In the genomic region with DNA sequence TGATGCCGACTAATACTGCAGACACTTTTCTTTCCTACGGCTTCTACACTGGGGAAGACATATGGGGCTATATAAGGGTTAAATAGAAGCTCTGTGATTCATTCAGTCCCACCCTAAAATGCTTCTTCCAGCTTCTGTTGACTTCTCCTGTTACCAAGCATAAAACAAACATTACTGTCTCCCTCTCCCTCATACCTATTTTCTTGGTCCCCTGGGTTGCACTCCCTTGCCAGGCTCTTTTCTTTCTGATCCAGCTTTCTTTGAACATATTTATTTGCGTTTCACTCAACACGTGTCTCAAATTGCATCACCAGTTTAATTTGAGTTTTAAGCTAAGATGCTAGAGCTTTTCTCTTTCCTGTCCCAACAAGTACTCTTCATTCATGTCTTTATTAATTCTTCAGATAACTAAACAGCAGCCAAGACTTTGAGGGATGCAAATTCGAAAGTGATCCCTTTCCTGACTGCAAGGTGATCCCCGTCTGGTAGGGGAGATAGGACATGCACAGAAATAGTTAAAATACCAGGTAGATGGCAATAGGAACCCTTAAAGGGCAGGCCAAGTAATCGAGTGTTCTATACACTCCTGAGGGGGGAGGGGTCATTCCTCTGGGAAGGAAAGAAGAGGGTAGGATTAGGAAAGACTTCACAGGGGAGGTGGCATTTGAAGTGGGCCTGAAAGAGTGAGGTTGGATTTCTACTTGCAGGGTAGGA, we compare ENCODE assay signal across 14 cellular contexts.
DNase-seq lines count a peak whose midpoint lies in the region; ATAC-seq, FAIRE-seq and TF ChIP-seq lines count a peak whose summit lies in the region.
"Had no signal": no experiment of that assay in that cellular context is flagged by ENCODE, and none has a peak within 500 bp of the region (broad histone marks: within the 10 kb centered on the region; RNA-seq: fewer than 3 reads in every experiment).

No MANE protein-coding gene starts in this region.

- 0 out of 3 replicates have a peak overlapping the region, but pooled peaks have one; percentile 7 for H3K4me3 ChIP-seq in A549
- H3K4me3 ChIP-seq: K562 had no signal

- DNase-seq in A549 (ENCODE audit: low read depth in 1 of 2, low spot score in 1 of 2) (peak; percentile 57 to 81), HT-29 (ENCODE audit: low spot score) (peak; percentile 90), WTC11 (ENCODE audit: low spot score) (no peak), fibroblast of the conjunctiva (ENCODE audit: low read depth) (peak; percentile 43), SHP77 treated with DMSO at 0.1 percent for 48 hours (lab: John Stamatoyannopoulos, UW) (no peak)
- DNase-seq: activated T-cell treated with anti-CD3 and anti-CD28 coated beads, Interleukin-2, amount 50 U/mL, for 1 hour; dermis blood vessel endothelial cell; DND-41; NCI-H1930; OCI-M1 had no signal

- H3K27me3 Mint-ChIP-seq in WTC11 (ENCODE audit: low read depth): no peaks in the 10 kb centered on the region; the same call in 1 of the 2 replicates

- H3K27ac ChIP-seq in A549: peak overlapping the region; percentile 80 to 82

- ATAC-seq in A549: peak; percentile 88 to 93
- peak; percentile 46; the same call in 1 of the 2 replicates for ATAC-seq in WTC11
- ATAC-seq in HG03196 (IDR thresholded peaks at IDR 0.05; ENCODE audit: unreplicated experiment): no peak
- ATAC-seq in HG03460 (IDR thresholded peaks at IDR 0.05; ENCODE audit: unreplicated experiment): no peak
- ATAC-seq in GM21526 (IDR thresholded peaks at IDR 0.05; ENCODE audit: low FRiP score, unreplicated experiment): no peak
- ATAC-seq: K562 had no signal

- FAIRE-seq in A549 (lab: Jason Lieb, UNC): no peak
- FAIRE-seq: K562 had no signal

- WGBS in A549 (ENCODE audit: missing lambda C conversion rate): 0% methylated on average over 7 of the region's 7 CpGs

- H3K9me3 Mint-ChIP-seq in WTC11: no peaks in the 10 kb centered on the region

- no peak for TF ChIP-seq POLR2A in A549 (IDR thresholded peaks at IDR 0.05; ENCODE audit: low read length)

- no peak overlapping the region for H3K27ac Mint-ChIP-seq in WTC11

- POLR2A ChIA-PET in A549 (lab: Yijun Ruan, JAX) (interaction anchor here (1.0 to 1.7 kb wide), 2 partner anchors 11 to 198 kb away, joined by 6 read pairs; partner anchors contain the start of gene BCL6), WTC11 (lab: Charles Lee) (no interaction called here)

- H3K9me3 ChIP-seq in A549: no peaks in the 10 kb centered on the region

- no peak overlapping the region for H3K4me3 Mint-ChIP-seq in WTC11

- H3K4me2 ChIP-seq in A549: peak overlapping the region; percentile 88

- CTCF ChIA-PET in A549 (lab: Yijun Ruan, JAX) (interaction anchor here (0.7 to 1.0 kb wide), 2 partner anchors 18 to 26 kb away, joined by 3 read pairs; no protein-coding TSS in a partner anchor), WTC11 (lab: Charles Lee) (no interaction called here)

- TF ChIP-seq CTCF in A549 (IDR thresholded peaks at IDR 0.05) (no peak), WTC11 (IDR thresholded peaks at IDR 0.05) (no peak)

- no peak; a peak in 4 of 5 replicates for TF ChIP-seq RAD21 in A549 (conservative IDR thresholded peaks at IDR 0.05 in 1 of 2, IDR thresholded peaks at IDR 0.05 in 1 of 2)

- peaks cover 56% of the 10 kb centered on the region for H3K4me1 ChIP-seq in A549

- H3K4me1 Mint-ChIP-seq in WTC11: peaks cover 8% of the 10 kb centered on the region

- peak; percentile 56 to 65; a peak in 3 of 5 replicates for TF ChIP-seq EP300 in A549 (IDR thresholded peaks at IDR 0.05)

- no peaks in the 10 kb centered on the region for H3K36me3 Mint-ChIP-seq in WTC11

TF ChIP-seq in A549, 52 proteins besides CTCF, POLR2A, EP300 and RAD21 (continues in another document):
- TF ChIP-seq CBX8 (IDR thresholded peaks at IDR 0.05) (no peak), FOSL2 (IDR thresholded peaks at IDR 0.05) (0 out of 2 replicates have a peak, but pooled peaks have one; percentile 40), FOSL2 (CRISPR knock-in tag; IDR thresholded peaks at IDR 0.05) (peak; percentile 84), NFE2L2 (conservative IDR thresholded peaks at IDR 0.05; ENCODE audit: low read length) (no peak), RNF2 (IDR thresholded peaks at IDR 0.05; ENCODE audit: borderline replicate concordance, low read depth) (no peak), KDM5A (IDR thresholded peaks at IDR 0.05) (no peak), GATA3 (IDR thresholded peaks at IDR 0.05; ENCODE audit: borderline replicate concordance) (no peak), EHMT2 (IDR thresholded peaks at IDR 0.05; ENCODE audit: low read depth) (no peak), BCL3 (IDR thresholded peaks at IDR 0.05) (no peak), JUNB (IDR thresholded peaks at IDR 0.05) (peak; percentile 63; the same call in 1 of the 2 replicates), TFCP2L1 (CRISPR knock-in tag; IDR thresholded peaks at IDR 0.05) (no peak), SREBF2 (IDR thresholded peaks at IDR 0.05) (no peak), MAX (IDR thresholded peaks at IDR 0.05) (peak; percentile 55; the same call in 1 of the 2 replicates), KDM1A (IDR thresholded peaks at IDR 0.05; ENCODE audit: low read depth) (no peak), PHF8 (IDR thresholded peaks at IDR 0.05; ENCODE audit: borderline replicate concordance, low read depth) (no peak), ZSCAN20 (CRISPR knock-in tag; IDR thresholded peaks at IDR 0.05) (no peak), JUN (IDR thresholded peaks at IDR 0.05) (peak; percentile 60 to 79; a peak in 3 of 5 replicates)
- TF ChIP-seq, protein P1, sequence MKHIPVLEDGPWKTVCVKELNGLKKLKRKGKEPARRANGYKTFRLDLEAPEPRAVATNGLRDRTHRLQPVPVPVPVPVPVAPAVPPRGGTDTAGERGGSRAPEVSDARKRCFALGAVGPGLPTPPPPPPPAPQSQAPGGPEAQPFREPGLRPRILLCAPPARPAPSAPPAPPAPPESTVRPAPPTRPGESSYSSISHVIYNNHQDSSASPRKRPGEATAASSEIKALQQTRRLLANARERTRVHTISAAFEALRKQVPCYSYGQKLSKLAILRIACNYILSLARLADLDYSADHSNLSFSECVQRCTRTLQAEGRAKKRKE (CRISPR knock-in tag; IDR thresholded peaks at IDR 0.05; ENCODE audit: low read depth): no peak

TF ChIP-seq in WTC11, 78 proteins besides CTCF, POLR2A, EP300 and RAD21:
- TF ChIP-seq E2F5 (CRISPR knock-in tag; IDR thresholded peaks at IDR 0.05) (no peak), GABPB1 (CRISPR knock-in tag; IDR thresholded peaks at IDR 0.05) (peak; percentile 28; the same call in 1 of the 2 replicates)

Comparison
In these comparisons a context has a peak if more than half of its experiments do, and no peak if none do; other contexts are left out.
1. ATAC-seq: peak in A549 (2 of 2) and WTC11 (single experiment); none in HG03196 (single experiment), HG03460 (single experiment) and GM21526 (single experiment).
2. DNase-seq: peak in A549 (2 of 2), HT-29 (single experiment) and fibroblast of the conjunctiva (single experiment); none in WTC11 (single experiment) and SHP77 treated with DMSO at 0.1 percent for 48 hours (single experiment).
3. Of the 8 proteins assayed by ChIP-seq in both WTC11 and A549: peak only in WTC11: none; only in A549: JUN and MAX; in both: none; in neither: 6.